ENCODE assay signal across 16 cellular contexts in genomic region chr3:96970211-96970610, GRCh38.
DNase-seq lines count a peak whose midpoint lies in the region; ATAC-seq and TF ChIP-seq lines count a peak whose summit lies in the region.
"Had no signal": no experiment of that assay in that cellular context is flagged by ENCODE, and none has a peak within 500 bp of the region (broad histone marks: within the 10 kb centered on the region; RNA-seq: fewer than 3 reads in every experiment).

No MANE protein-coding gene starts in this region.

- no peaks in the 10 kb centered on the region for H3K27me3 ChIP-seq in smooth muscle cell (ENCODE audit: low read depth)

- H3K36me3 ChIP-seq in smooth muscle cell (ENCODE audit: low read depth), result no peaks in the 10 kb centered on the region
- H3K36me3 ChIP-seq: HAP-1 had no signal

- H2AFZ ChIP-seq in smooth muscle cell (ENCODE audit: low read depth), result peak overlapping the region; percentile 41

- DNase-seq in HCEC 1CT (peak; percentile 48), amniotic epithelial cell (ENCODE audit: low read depth) (peak; percentile 36), glomerular visceral epithelial cell (ENCODE audit: extremely low spot score) (peak; percentile 3), smooth muscle cell (lab: John Stamatoyannopoulos, UW; ENCODE audit: unreplicated experiment) (no peak), cerebellar cortex (ENCODE audit: low spot score) (no peak), NCI-H2227 treated with DMSO at 0.1 percent for 48 hours (lab: John Stamatoyannopoulos, UW) (no peak), NCI-H1694 treated with DMSO at 0.1 percent for 48 hours (lab: John Stamatoyannopoulos, UW) (no peak)
- DNase-seq: CD8-positive, alpha-beta T cell; DMS 273 treated with DMSO at 0.1 percent for 48 hours; NCI-H1417; NCI-H2029 treated with DMSO at 0.1 percent for 48 hours; NCI-H774; SIG-M5 had no signal

- H3K4me1 ChIP-seq in smooth muscle cell (ENCODE audit: low read depth), result no peaks in the 10 kb centered on the region
- H3K4me1 ChIP-seq: HAP-1 had no signal

- TF ChIP-seq CTCF in smooth muscle cell (IDR thresholded peaks at IDR 0.05; ENCODE audit: borderline replicate concordance, insufficient read depth, poor library complexity, severe bottlenecking), result no peak

- no peaks in the 10 kb centered on the region for H3K9me3 ChIP-seq in smooth muscle cell (replicated peaks; ENCODE audit: low read depth)
- H3K9me3 ChIP-seq: HAP-1 had no signal

- H3F3A ChIP-seq in smooth muscle cell (ENCODE audit: low read depth), result no peaks in the 10 kb centered on the region

- no peaks in the 10 kb centered on the region for H3K79me2 ChIP-seq in smooth muscle cell (ENCODE audit: low read depth)

- H3K9ac ChIP-seq in smooth muscle cell (ENCODE audit: low read depth), result no peak overlapping the region

- no peak for ATAC-seq in GM19452 (IDR thresholded peaks at IDR 0.05; ENCODE audit: unreplicated experiment)
- ATAC-seq: CD8-positive, alpha-beta T cell; Panc1 had no signal

- H3K27ac ChIP-seq in smooth muscle cell (ENCODE audit: low read depth), result peak overlapping the region; percentile 57

- WGBS in smooth muscle cell (ENCODE audit: low lambda C conversion rate), result 94% methylated on average over 2 of the region's 2 CpGs

- no peaks in the 10 kb centered on the region for H4K20me1 ChIP-seq in smooth muscle cell (ENCODE audit: low read depth)

- H3K4me2 ChIP-seq in smooth muscle cell, result no peak overlapping the region

- H3K4me3 ChIP-seq in smooth muscle cell, result no peak overlapping the region
- H3K4me3 ChIP-seq: HAP-1 had no signal

Comparison
In these comparisons a context has a peak if more than half of its experiments do, and no peak if none do; other contexts are left out.
1. DNase-seq: peak in HCEC 1CT (single experiment), amniotic epithelial cell (single experiment) and glomerular visceral epithelial cell (single experiment); none in smooth muscle cell (single experiment), cerebellar cortex (single experiment), NCI-H2227 treated with DMSO at 0.1 percent for 48 hours (single experiment) and NCI-H1694 treated with DMSO at 0.1 percent for 48 hours (single experiment).